Comparison of ENCODE assay signal across 39 cellular contexts in the genomic region with DNA sequence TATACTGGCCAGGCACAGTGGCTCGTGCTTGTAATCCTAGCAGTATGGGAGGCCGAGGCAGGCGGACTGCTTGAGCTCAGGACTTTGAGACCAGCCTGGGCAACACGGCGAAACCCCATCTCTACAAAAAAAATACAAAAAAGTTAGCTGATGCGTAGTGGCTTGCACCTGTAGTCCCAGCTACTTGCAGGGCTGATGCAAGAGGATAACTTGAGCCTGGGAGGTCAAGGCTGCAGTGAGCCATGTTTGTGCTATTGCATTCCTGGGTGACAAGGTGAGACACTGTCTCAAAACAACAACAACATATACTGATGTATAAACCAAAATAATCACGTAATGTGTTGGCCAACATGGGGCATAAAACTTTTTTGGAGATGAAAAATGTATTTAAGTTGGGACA. TPM values are rescaled to one million over a fixed set of nuclear protein-coding genes. Genes with fewer than 3 reads are reported as not detected.
"Had no signal": no experiment of that assay in that cellular context is flagged by ENCODE, and none has a peak within 500 bp of the region (broad histone marks: within the 10 kb centered on the region; RNA-seq: fewer than 3 reads in every experiment).

No MANE protein-coding gene starts in this region.

- H3K27me3 Mint-ChIP-seq: naive B cell; stimulated activated memory B cell treated with anti-CD40 and anti-IgM and Interleukin-4, amounts not matched to agents 10 μg/mL and 1 μg/mL and 100 μg/mL, for 72 hours; stimulated activated naive CD8-positive, alpha-beta T cell treated with anti-CD3 and anti-CD28 coated beads, Interleukin-15, amount 100 ng/mL, for 72 hours; type B pancreatic cell had no signal

- H3K9me3 ChIP-seq: lower lobe of right lung, right atrium auricular region, right lobe of liver, tibial nerve, uterus had no signal

- H3K36me3 ChIP-seq: uterus had no signal

- H3K9me3 Mint-ChIP-seq: mesothelial cell of epicardium; naive B cell; natural killer cell; nephron progenitor cell; neural progenitor cell; stimulated activated memory B cell treated with anti-CD40 and anti-IgM and Interleukin-4, amounts not matched to agents 10 μg/mL and 1 μg/mL and 100 μg/mL, for 72 hours; stimulated activated naive CD8-positive, alpha-beta T cell treated with anti-CD3 and anti-CD28 coated beads, Interleukin-15, amount 100 ng/mL, for 72 hours; type B pancreatic cell had no signal

- DNase-seq: hippocampal formation; kidney glomerular epithelial cell; left cardiac atrium; mammary epithelial cell; mesendoderm; naive B cell; natural killer cell; nephron progenitor cell; occipital lobe; right lobe of liver; stimulated activated CD4-positive, alpha-beta T cell treated with anti-CD3 and anti-CD28 coated beads, Interleukin-1b, Interleukin-23, amount 100 ng/mL, for 48 hours; stimulated activated CD4-positive, alpha-beta T cell treated with anti-CD3 and anti-CD28 coated beads, Interleukin-2, amount 100 ng/mL, for 48 hours; stimulated activated CD4-positive, alpha-beta T cell treated with anti-CD3 and anti-CD28 coated beads, Interleukin-4, amount 100 ng/mL, for 4 hours; stimulated activated CD8-positive, alpha-beta memory T cell treated with anti-CD3 and anti-CD28 coated beads, Interleukin-4, amount 100 ng/mL, for 48 hours; stimulated activated naive CD4-positive, alpha-beta T cell treated with Interleukin-2 at 50 U/mL for 16 hours; stimulated activated naive CD8-positive, alpha-beta T cell treated with anti-CD3 and anti-CD28 coated beads, Interleukin-15, amount 100 ng/mL, for 72 hours; substantia nigra; uterus had no signal

- H3K4me1 Mint-ChIP-seq: mesothelial cell of epicardium, nephron progenitor cell, neural progenitor cell had no signal

- H3K4me1 ChIP-seq: lower lobe of right lung, right atrium auricular region, right lobe of liver, uterus had no signal

- H3K4me3 Mint-ChIP-seq: mesothelial cell of epicardium; naive B cell; natural killer cell; nephron progenitor cell; neural progenitor cell; stimulated activated memory B cell treated with anti-CD40 and anti-IgM and Interleukin-4, amounts not matched to agents 10 μg/mL and 1 μg/mL and 100 μg/mL, for 72 hours; stimulated activated naive CD8-positive, alpha-beta T cell treated with anti-CD3 and anti-CD28 coated beads, Interleukin-15, amount 100 ng/mL, for 72 hours; type B pancreatic cell had no signal

- H3K4me3 ChIP-seq: lower lobe of right lung, neural progenitor cell, right atrium auricular region, right lobe of liver, smooth muscle cell, tibial nerve, uterus had no signal

- ATAC-seq: left cardiac atrium; left lobe of liver; natural killer cell; right lobe of liver; stimulated activated memory B cell treated with anti-CD40 and anti-IgM and Interleukin-4, amounts not matched to agents 10 μg/mL and 1 μg/mL and 100 μg/mL, for 72 hours; stimulated activated naive CD8-positive, alpha-beta T cell treated with anti-CD3 and anti-CD28 coated beads, Interleukin-15, amount 100 ng/mL, for 72 hours had no signal

- H3K27ac Mint-ChIP-seq: mesothelial cell of epicardium; natural killer cell; nephron progenitor cell; neural progenitor cell; stimulated activated memory B cell treated with anti-CD40 and anti-IgM and Interleukin-4, amounts not matched to agents 10 μg/mL and 1 μg/mL and 100 μg/mL, for 72 hours; stimulated activated naive CD8-positive, alpha-beta T cell treated with anti-CD3 and anti-CD28 coated beads, Interleukin-15, amount 100 ng/mL, for 72 hours; type B pancreatic cell had no signal

- H3K27me3 ChIP-seq: neural progenitor cell, neutrophil, right atrium auricular region, right lobe of liver, tibial nerve, uterus had no signal

- H3K27ac ChIP-seq: lower lobe of right lung, neural progenitor cell, neutrophil, parathyroid adenoma, right atrium auricular region, right lobe of liver, tibial nerve, uterus had no signal

RNA-seq across cellular contexts. Expression of a gene that starts 13.8 kb away (rescaled TPM):
- total RNA-seq: left cardiac atrium, left lobe of liver, lower lobe of right lung, mammary epithelial cell, mesothelial cell of epicardium, mononuclear cell, natural killer cell, occipital lobe, osteocyte, posterior vena cava, pulmonary artery endothelial cell, renal cortical epithelial cell, right atrium auricular region, right lobe of liver, smooth muscle cell, temporal lobe, tibial nerve, ureter, uterus had no signal
- polyA plus RNA-seq: keratinocyte, liver, mammary epithelial cell, smooth muscle cell, thymus had no signal
